In genomic region chr7:66539948-66540375, GRCh38 we compare ENCODE assay signal across 20 cellular contexts.
"Had no signal": no experiment of that assay in that cellular context is flagged by ENCODE, and none has a peak within 500 bp of the region (broad histone marks: within the 10 kb centered on the region; RNA-seq: fewer than 3 reads in every experiment).

No MANE protein-coding gene starts in this region.

- H3K4me1 ChIP-seq: ascending aorta, suprapubic skin, transverse colon, uterus had no signal

- H3K4me3 ChIP-seq: ascending aorta, skin epidermis, suprapubic skin, transverse colon, uterus had no signal

- H3K36me3 Mint-ChIP-seq: mesothelial cell of epicardium; natural killer cell treated with Interleukin-12 subunit alpha and Interleukin-12 subunit beta and Interleukin-15 and Interleukin-18, amount 100 ng/mL, for 72 hours had no signal

- DNase-seq: activated CD4-positive, alpha-beta T cell treated with anti-CD3 and anti-CD28 coated beads, Interleukin-2, amount 10 ng/mL, durations not matched to agents 7 days and 5 days; activated CD8-positive, alpha-beta T cell treated with anti-CD3 and anti-CD28 coated beads, Interleukin-2, amount 10 ng/mL, durations not matched to agents 7 days and 5 days; activated naive CD4-positive, alpha-beta T cell treated with anti-CD3 and anti-CD28 coated beads, Interleukin-2, amount 10 ng/mL, durations not matched to agents 7 days and 5 days; activated T-cell treated with anti-CD3 and anti-CD28 coated beads, Interleukin-2, amount 50 U/mL, for 24 hours; cerebellar nuclear complex; effector CD8-positive, alpha-beta T cell; hippocampal formation; islet precursor cell; left colon; occipital lobe; retina; stimulated activated naive CD8-positive, alpha-beta T cell treated with anti-CD3 and anti-CD28 coated beads, Interleukin-15, amount 100 ng/mL, for 72 hours; transverse colon; uterus had no signal

- H3K27me3 Mint-ChIP-seq: activated CD4-positive, alpha-beta T cell treated with anti-CD3 and anti-CD28 coated beads, Interleukin-2, amount 10 ng/mL, durations not matched to agents 7 days and 5 days; activated naive CD4-positive, alpha-beta T cell treated with anti-CD3 and anti-CD28 coated beads, Interleukin-2, amount 10 ng/mL, durations not matched to agents 7 days and 5 days; activated T-cell treated with anti-CD3 and anti-CD28 coated beads, Interleukin-2, amount 50 U/mL, for 24 hours; natural killer cell treated with Interleukin-12 subunit alpha and Interleukin-12 subunit beta and Interleukin-15 and Interleukin-18, amount 100 ng/mL, for 72 hours; stimulated activated naive CD8-positive, alpha-beta T cell treated with anti-CD3 and anti-CD28 coated beads, Interleukin-15, amount 100 ng/mL, for 72 hours had no signal

- H3K9me3 Mint-ChIP-seq: activated CD4-positive, alpha-beta T cell treated with anti-CD3 and anti-CD28 coated beads, Interleukin-2, amount 10 ng/mL, durations not matched to agents 7 days and 5 days; activated naive CD4-positive, alpha-beta T cell treated with anti-CD3 and anti-CD28 coated beads, Interleukin-2, amount 10 ng/mL, durations not matched to agents 7 days and 5 days; activated T-cell treated with anti-CD3 and anti-CD28 coated beads, Interleukin-2, amount 50 U/mL, for 24 hours; mesothelial cell of epicardium; natural killer cell treated with Interleukin-12 subunit alpha and Interleukin-12 subunit beta and Interleukin-15 and Interleukin-18, amount 100 ng/mL, for 72 hours; stimulated activated naive CD8-positive, alpha-beta T cell treated with anti-CD3 and anti-CD28 coated beads, Interleukin-15, amount 100 ng/mL, for 72 hours had no signal

- H3K27ac ChIP-seq: ascending aorta, skin epidermis, suprapubic skin, transverse colon, uterus had no signal

- H3K4me1 Mint-ChIP-seq: activated naive CD4-positive, alpha-beta T cell treated with anti-CD3 and anti-CD28 coated beads, Interleukin-2, amount 10 ng/mL, durations not matched to agents 7 days and 5 days; mesothelial cell of epicardium; stimulated activated naive CD8-positive, alpha-beta T cell treated with anti-CD3 and anti-CD28 coated beads, Interleukin-15, amount 100 ng/mL, for 72 hours had no signal

- ATAC-seq: activated CD4-positive, CD25-positive, alpha-beta regulatory T cell treated with anti-CD3 and anti-CD28 coated beads, Interleukin-2, amount 50 U/mL, for 24 hours; activated CD8-positive, alpha-beta T cell treated with anti-CD3 and anti-CD28 coated beads, Interleukin-2, amount 10 ng/mL, durations not matched to agents 7 days and 5 days; left colon; natural killer cell treated with Interleukin-12 subunit alpha and Interleukin-12 subunit beta and Interleukin-15 and Interleukin-18, amount 100 ng/mL, for 72 hours; stimulated activated naive CD8-positive, alpha-beta T cell treated with anti-CD3 and anti-CD28 coated beads, Interleukin-15, amount 100 ng/mL, for 72 hours had no signal

- H3K27me3 ChIP-seq: ascending aorta, suprapubic skin, transverse colon, uterus had no signal

- H3K9me3 ChIP-seq: ascending aorta, suprapubic skin, transverse colon, uterus had no signal

- H3K36me3 ChIP-seq: uterus had no signal

- H3K27ac Mint-ChIP-seq: activated CD4-positive, alpha-beta T cell treated with anti-CD3 and anti-CD28 coated beads, Interleukin-2, amount 10 ng/mL, durations not matched to agents 7 days and 5 days; activated CD8-positive, alpha-beta T cell treated with anti-CD3 and anti-CD28 coated beads, Interleukin-2, amount 10 ng/mL, durations not matched to agents 7 days and 5 days; activated naive CD4-positive, alpha-beta T cell treated with anti-CD3 and anti-CD28 coated beads, Interleukin-2, amount 10 ng/mL, durations not matched to agents 7 days and 5 days; activated T-cell treated with anti-CD3 and anti-CD28 coated beads, Interleukin-2, amount 50 U/mL, for 24 hours; mesothelial cell of epicardium; natural killer cell treated with Interleukin-12 subunit alpha and Interleukin-12 subunit beta and Interleukin-15 and Interleukin-18, amount 100 ng/mL, for 72 hours had no signal

- H3K4me3 Mint-ChIP-seq: activated CD4-positive, alpha-beta T cell treated with anti-CD3 and anti-CD28 coated beads, Interleukin-2, amount 10 ng/mL, durations not matched to agents 7 days and 5 days; activated CD8-positive, alpha-beta T cell treated with anti-CD3 and anti-CD28 coated beads, Interleukin-2, amount 10 ng/mL, durations not matched to agents 7 days and 5 days; activated naive CD4-positive, alpha-beta T cell treated with anti-CD3 and anti-CD28 coated beads, Interleukin-2, amount 10 ng/mL, durations not matched to agents 7 days and 5 days; activated T-cell treated with anti-CD3 and anti-CD28 coated beads, Interleukin-2, amount 50 U/mL, for 24 hours; mesothelial cell of epicardium; natural killer cell treated with Interleukin-12 subunit alpha and Interleukin-12 subunit beta and Interleukin-15 and Interleukin-18, amount 100 ng/mL, for 72 hours; stimulated activated naive CD8-positive, alpha-beta T cell treated with anti-CD3 and anti-CD28 coated beads, Interleukin-15, amount 100 ng/mL, for 72 hours had no signal
